8 cellular contexts compared by ENCODE assay signal in genomic region chr6:28606424-28607391, GRCh38.
A peak's percentile ranks its signal among the peaks of the same experiment; 100 is the strongest.
DNase-seq lines count a peak whose midpoint lies in the region; FAIRE-seq and TF ChIP-seq lines count a peak whose summit lies in the region.

No MANE protein-coding gene starts in this region.

- no peaks in the 10 kb centered on the region for H3K36me3 ChIP-seq in OCI-LY7 (ENCODE audit: insufficient read depth, low read length)
- H3K36me3 ChIP-seq in effector memory CD4-positive, alpha-beta T cell (ENCODE audit: control insufficient read depth, insufficient read depth, low read length) = no peaks in the 10 kb centered on the region

- CTCF ChIA-PET in OCI-LY7 (lab: Charles Lee; ENCODE audit: unreplicated experiment) = interaction anchor here (0.9 kb wide), 1 partner anchor 87 kb away, joined by 3 read pairs; no protein-coding TSS in a partner anchor

- TF ChIP-seq CTCF in OCI-LY7 (conservative IDR thresholded peaks at IDR 0.05; ENCODE audit: low read length) = peak; percentile 62

- H3K9me3 ChIP-seq in OCI-LY7 (ENCODE audit: low read length) = no peaks in the 10 kb centered on the region
- H3K9me3 ChIP-seq in effector memory CD4-positive, alpha-beta T cell (ENCODE audit: control insufficient read depth, low read length) = no peaks in the 10 kb centered on the region

- FAIRE-seq in urothelium cell line (lab: Jason Lieb, UNC) = peak; percentile 62

- peak overlapping the region; percentile 96 for H2AFZ ChIP-seq in OCI-LY7 (ENCODE audit: low read length)

- H3K4me2 ChIP-seq in OCI-LY7 (ENCODE audit: low read length) = peak overlapping the region; percentile 74

- H3K27ac ChIP-seq in OCI-LY7 (ENCODE audit: low read depth, low read length, poor library complexity, severe bottlenecking) = peak overlapping the region; percentile 80
- no peak overlapping the region for H3K27ac ChIP-seq in effector memory CD4-positive, alpha-beta T cell (ENCODE audit: insufficient read depth, low read length, poor library complexity, severe bottlenecking)

- no TSS peak for BruUV-seq in OCI-LY7 (replicated peaks; lab: Mats Ljungman, UMichigan)

- H4K20me1 ChIP-seq in OCI-LY7 (ENCODE audit: insufficient read depth, low read length) = no peaks in the 10 kb centered on the region

- no peaks in the 10 kb centered on the region for H3K79me2 ChIP-seq in OCI-LY7 (ENCODE audit: insufficient read depth, low read depth, low read length)

- POLR2A ChIA-PET in OCI-LY7 (lab: Charles Lee) = interaction anchor here (0.6 to 1.0 kb wide), 5 partner anchors 9 to 1606 kb away, joined by 3 to 5 read pairs (median 3); no protein-coding TSS in a partner anchor

- H3K27me3 ChIP-seq in effector memory CD4-positive, alpha-beta T cell (replicated peaks; ENCODE audit: control insufficient read depth, insufficient read depth, low read length, poor library complexity, severe bottlenecking) = peaks cover 20% of the 10 kb centered on the region

- peaks cover 25% of the 10 kb centered on the region for H3K4me1 ChIP-seq in OCI-LY7 (ENCODE audit: insufficient read depth, low read length, poor library complexity, severe bottlenecking)
- H3K4me1 ChIP-seq in effector memory CD4-positive, alpha-beta T cell (ENCODE audit: control insufficient read depth, insufficient read depth, low read length, poor library complexity, severe bottlenecking) = no peaks in the 10 kb centered on the region

- peak overlapping the region; percentile 64 for H3K4me3 ChIP-seq in OCI-LY7 (ENCODE audit: low read depth, low read length, poor library complexity, severe bottlenecking)
- H3K4me3 ChIP-seq in effector memory CD4-positive, alpha-beta T cell (ENCODE audit: insufficient read depth, low read depth, low read length, poor library complexity, severe bottlenecking) = no peak overlapping the region

- intact Hi-C loops in OCI-LY7 (cut with micrococcal nuclease; ENCODE audit: unreplicated experiment) = loop anchor here (2.0 kb wide), 2 partner anchors 42 to 52 kb away; no protein-coding TSS in a partner anchor

- DNase-seq in SIG-M5 treated with dmso at 0.1 percent for 504 hours (lab: John Stamatoyannopoulos, UW; ENCODE audit: unreplicated experiment) = peak; percentile 45
- DNase-seq in SIG-M5 (lab: John Stamatoyannopoulos, UW) = no peak
- peak in 68 of 76 experiments; percentile 34 to 86 (median 68) for DNase-seq in HUDEP-2 (lab: John Stamatoyannopoulos, UW; ENCODE audit: unreplicated experiment in 76 of 76)
- DNase-seq in OCI-LY7 (ENCODE audit: low spot score) = peak; percentile 95
- DNase-seq in astrocyte of the hippocampus (ENCODE audit: low read depth, low spot score) = peak; percentile 83
- peak; percentile 85 for DNase-seq in kidney tubule cell (ENCODE audit: low spot score)
- peak; percentile 87 for DNase-seq in urothelium cell line (ENCODE audit: low spot score)
- DNase-seq in effector memory CD4-positive, alpha-beta T cell = no peak

- H3K9me2 ChIP-seq in OCI-LY7 (ENCODE audit: insufficient read depth, low read length) = no peaks in the 10 kb centered on the region

Comparison
In these comparisons a context has a peak if more than half of its experiments do, and no peak if none do; other contexts are left out.
1. DNase-seq: peak in SIG-M5 treated with dmso at 0.1 percent for 504 hours (single experiment), HUDEP-2 (68 of 76), OCI-LY7 (single experiment), astrocyte of the hippocampus (single experiment), kidney tubule cell (single experiment) and urothelium cell line (single experiment); none in SIG-M5 (single experiment) and effector memory CD4-positive, alpha-beta T cell (0 of 3).